Comparison of ENCODE assay signal across 12 cellular contexts in the genomic region with DNA sequence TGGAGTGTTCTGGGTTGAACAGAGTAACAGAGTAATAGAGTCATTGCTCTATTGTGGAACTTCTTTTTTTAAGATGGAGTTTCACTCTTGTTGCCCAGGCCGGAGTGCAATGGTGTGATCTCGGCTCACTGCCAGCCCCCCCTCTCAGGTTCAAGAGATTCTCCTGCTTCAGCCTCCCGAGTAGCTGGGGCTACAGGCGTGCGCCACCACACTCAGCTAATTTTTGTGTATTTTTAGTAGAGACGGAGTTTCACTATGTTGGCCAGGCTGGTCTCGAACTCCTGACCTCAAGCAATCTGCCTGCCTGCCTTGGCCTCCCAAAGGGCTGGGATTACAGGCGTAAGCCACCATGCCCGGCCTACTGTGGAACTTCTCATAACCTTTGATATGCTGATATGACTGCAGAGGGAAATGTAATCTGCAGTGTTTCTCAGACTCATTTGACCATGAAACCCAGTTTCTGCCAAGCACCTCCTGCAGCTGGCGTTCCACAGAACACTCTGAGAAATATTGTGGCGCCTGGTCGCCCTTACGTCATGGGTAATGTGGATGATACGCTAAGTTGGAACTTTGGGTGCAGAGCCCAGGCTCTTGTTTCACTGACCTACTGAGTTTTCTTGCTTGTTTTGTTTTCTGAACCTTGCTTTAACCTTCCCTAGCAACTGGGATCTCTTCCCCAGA.
DNase-seq lines count a peak whose midpoint lies in the region; ATAC-seq and TF ChIP-seq lines count a peak whose summit lies in the region.
"Had no signal": no experiment of that assay in that cellular context is flagged by ENCODE, and none has a peak within 500 bp of the region (broad histone marks: within the 10 kb centered on the region; RNA-seq: fewer than 3 reads in every experiment).

No MANE protein-coding gene starts in this region.

- H2AFZ ChIP-seq in neural progenitor cell (replicated peaks), result no peak overlapping the region

- no peaks in the 10 kb centered on the region for H3K9me3 ChIP-seq in neural progenitor cell (ENCODE audit: low read depth)
- H3K9me3 ChIP-seq: left lung had no signal

- H3F3A ChIP-seq in neural progenitor cell (ENCODE audit: low read depth), result no peaks in the 10 kb centered on the region

- H3K4me1 ChIP-seq in neural progenitor cell, result peaks cover 8% of the 10 kb centered on the region

- no peak overlapping the region for H3K27ac ChIP-seq in neural progenitor cell
- H3K27ac ChIP-seq in dorsolateral prefrontal cortex, result no peak overlapping the region
- H3K27ac ChIP-seq: 22Rv1, brain microvascular endothelial cell, left lung had no signal

- no peak overlapping the region for H3K4me3 Mint-ChIP-seq in neural progenitor cell

- DNase-seq in activated CD4-positive, alpha-beta T cell treated with anti-CD3 and anti-CD28 coated beads for 48 hours, result peak; percentile 36
- no peak for DNase-seq in activated CD4-positive, alpha-beta T cell treated with anti-CD3 and anti-CD28 coated beads, Interleukin-2, amount 50 U/mL, for 1 hour
- DNase-seq in neural progenitor cell (ENCODE audit: low spot score) (no peak), dorsolateral prefrontal cortex (no peak), left lobe of liver (ENCODE audit: low spot score) (no peak)
- no peak for DNase-seq in stimulated activated CD4-positive, alpha-beta T cell treated with anti-CD3 and anti-CD28 coated beads, Interleukin-4, amount 100 ng/mL, for 24 hours
- DNase-seq: brain microvascular endothelial cell, left lung, SHP77 treated with DMSO at 0.1 percent for 48 hours had no signal

- H3K4me1 Mint-ChIP-seq in neural progenitor cell, result peaks cover 30% of the 10 kb centered on the region

- no peaks in the 10 kb centered on the region for H4K20me1 ChIP-seq in neural progenitor cell (ENCODE audit: low read depth)

- peaks cover 5% of the 10 kb centered on the region for H3K36me3 Mint-ChIP-seq in neural progenitor cell

- no peaks in the 10 kb centered on the region for H3K27me3 ChIP-seq in neural progenitor cell
- peaks cover 0 to 6% (median 0%) of the 10 kb centered on the region in 45 donors for H3K27me3 ChIP-seq in dorsolateral prefrontal cortex
- H3K27me3 ChIP-seq: brain microvascular endothelial cell, left lung had no signal

- intact Hi-C loops in dorsolateral prefrontal cortex (cut with DNase I), result no loop called here

- H3K4me2 ChIP-seq in neural progenitor cell, result no peak overlapping the region

- H3K9me3 Mint-ChIP-seq in neural progenitor cell, result peaks cover 16% of the 10 kb centered on the region

- H3K27ac Mint-ChIP-seq in neural progenitor cell, result peak overlapping the region; percentile 55

- ATAC-seq in GM21447 (IDR thresholded peaks at IDR 0.05; ENCODE audit: unreplicated experiment), result peak; percentile 68
- peak; percentile 39 for ATAC-seq in HG03103 (IDR thresholded peaks at IDR 0.05; ENCODE audit: low read depth, unreplicated experiment)
- no peak for ATAC-seq in left lobe of liver
- ATAC-seq: left lung had no signal

- no peaks in the 10 kb centered on the region for H3K36me3 ChIP-seq in neural progenitor cell
- H3K36me3 ChIP-seq: brain microvascular endothelial cell, left lung had no signal

- H3K27me3 Mint-ChIP-seq in neural progenitor cell (ENCODE audit: insufficient read depth, low read depth), result peaks cover 19% of the 10 kb centered on the region

- H3K9ac ChIP-seq in neural progenitor cell, result no peak overlapping the region

- TF ChIP-seq CTCF in neural progenitor cell (IDR thresholded peaks at IDR 0.05), result no peak
- no peak for TF ChIP-seq CTCF in dorsolateral prefrontal cortex (IDR thresholded peaks at IDR 0.05 in 54 of 56, conservative IDR thresholded peaks at IDR 0.05 in 2 of 56; ENCODE audit: low read depth in 1 of 56, partially characterized antibody in 56 of 56)

- H3K4me3 ChIP-seq in neural progenitor cell (no peak overlapping the region), dorsolateral prefrontal cortex (no peak overlapping the region)
- H3K4me3 ChIP-seq: left lung had no signal

- H3K79me2 ChIP-seq in neural progenitor cell (ENCODE audit: low read depth), result no peaks in the 10 kb centered on the region
